6 cellular contexts compared by ENCODE assay signal in genomic region chr3:169613895-169614294, GRCh38.
"Had no signal": no experiment of that assay in that cellular context is flagged by ENCODE, and none has a peak within 500 bp of the region (broad histone marks: within the 10 kb centered on the region; RNA-seq: fewer than 3 reads in every experiment).

No MANE protein-coding gene starts in this region.

- H3K4me3 Mint-ChIP-seq: GM23338, H9, HFFc6 had no signal

- H3K9me3 Mint-ChIP-seq: GM23338, H9, HFFc6 had no signal

- H3K27ac Mint-ChIP-seq: GM23338, H9, HFFc6 had no signal

- ATAC-seq: GM23338, K562 had no signal

- H3K4me2 ChIP-seq: GM23338 had no signal

- DNase-seq: H9, HCEC 1CT, HFFc6, IMR-90 had no signal

- H2AFZ ChIP-seq: GM23338 had no signal

- H3K4me3 ChIP-seq: GM23338, K562 had no signal
